In the genomic region with DNA sequence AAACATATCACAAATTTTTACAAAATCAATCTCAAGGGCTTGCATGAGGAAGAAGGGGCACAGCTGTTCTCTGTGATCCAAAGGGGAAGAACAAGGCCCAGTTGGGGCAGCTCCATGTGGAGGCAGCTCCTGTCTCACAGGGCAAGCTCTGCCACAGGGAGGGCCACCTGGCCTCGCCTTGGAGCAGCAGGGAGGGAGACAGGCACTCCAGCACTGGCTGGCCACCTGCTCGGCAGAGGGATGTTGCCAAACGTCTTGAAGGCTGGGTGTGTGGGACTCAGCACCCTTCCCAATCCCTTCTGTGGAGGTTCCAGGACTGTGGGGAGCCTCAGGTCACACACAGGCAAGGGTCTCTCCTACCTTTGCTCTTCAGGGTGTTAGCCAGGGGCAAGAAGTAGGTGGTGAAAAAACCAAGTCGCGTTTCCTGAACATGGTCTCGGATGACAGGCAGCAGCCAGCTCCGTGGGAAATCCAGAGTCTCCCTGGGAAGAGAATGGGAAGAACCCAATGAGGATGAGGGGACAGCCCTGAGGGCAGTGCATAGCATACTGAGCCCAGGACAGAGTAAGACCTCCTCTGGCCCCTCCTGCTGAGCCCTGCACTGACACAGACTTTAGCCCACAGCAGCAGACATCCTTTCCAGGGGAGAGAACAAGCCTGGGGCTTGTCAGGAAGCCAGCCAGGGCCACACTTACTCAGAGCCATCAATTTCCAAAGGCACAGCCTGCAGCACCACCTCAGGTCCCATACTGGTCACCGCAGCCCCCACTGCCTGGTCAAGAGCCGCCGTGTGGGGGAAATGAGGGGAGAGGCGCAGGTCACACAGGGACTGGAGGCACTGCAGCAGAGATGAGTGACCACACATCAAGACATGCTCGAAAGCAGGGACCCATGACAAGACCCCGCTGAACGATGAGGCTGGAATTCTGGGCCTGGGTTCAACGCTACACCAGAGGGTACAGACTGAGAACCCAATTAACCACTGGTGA, we compare ENCODE assay signal across 18 cellular contexts.
"Had no signal": no experiment of that assay in that cellular context is flagged by ENCODE, and none has a peak within 500 bp of the region (broad histone marks: within the 10 kb centered on the region; RNA-seq: fewer than 3 reads in every experiment).

No MANE protein-coding gene starts in this region.

- H3K4me3 ChIP-seq: dorsolateral prefrontal cortex, esophagus squamous epithelium, testis had no signal

- H3K9me3 ChIP-seq: esophagus squamous epithelium, testis had no signal

- FAIRE-seq: bronchial epithelial cell had no signal

- H3K27ac ChIP-seq: dorsolateral prefrontal cortex, esophagus squamous epithelium, testis had no signal

- DNase-seq: activated B cell treated with CpG ODN at 0.5 μM for 24 hours; activated CD4-positive, alpha-beta T cell treated with anti-CD3 and anti-CD28 coated beads, Interleukin-2, amount 50 U/mL, for 1 hour; activated effector memory CD4-positive, alpha-beta T cell treated with anti-CD3 and anti-CD28 coated beads, Interleukin-2, amount 50 U/mL, for 16 hours; activated T-cell treated with anti-CD3 and anti-CD28 coated beads, Interleukin-2, amount 50 U/mL, for 4 hours; aorta; dorsolateral prefrontal cortex; esophagus squamous epithelium; foreskin fibroblast; islet precursor cell; mammary epithelial cell; natural killer cell; stimulated activated CD4-positive, alpha-beta T cell treated with anti-CD3 and anti-CD28 coated beads, Interleukin-15, amount 100 ng/mL, for 24 hours; stimulated activated CD4-positive, alpha-beta T cell treated with anti-CD3 and anti-CD28 coated beads, Interleukin-4, amount 100 ng/mL, for 4 hours; stimulated activated naive CD8-positive, alpha-beta T cell treated with anti-CD3 and anti-CD28 coated beads, Interleukin-15, amount 100 ng/mL, for 72 hours; testis had no signal

- H3K27me3 ChIP-seq: dorsolateral prefrontal cortex, esophagus squamous epithelium, testis had no signal

- ATAC-seq: activated naive CD4-positive, alpha-beta T cell treated with anti-CD3 and anti-CD28 coated beads, Interleukin-2, amount 50 U/mL, for 72 hours; activated T-cell treated with anti-CD3 and anti-CD28 coated beads, Interleukin-2, amount 50 U/mL, for 4 hours; left lobe of liver; stimulated activated naive CD8-positive, alpha-beta T cell treated with anti-CD3 and anti-CD28 coated beads, Interleukin-15, amount 100 ng/mL, for 72 hours had no signal

- H3K4me1 ChIP-seq: testis had no signal
